ENCODE assay signal across 14 cellular contexts in the genomic region with DNA sequence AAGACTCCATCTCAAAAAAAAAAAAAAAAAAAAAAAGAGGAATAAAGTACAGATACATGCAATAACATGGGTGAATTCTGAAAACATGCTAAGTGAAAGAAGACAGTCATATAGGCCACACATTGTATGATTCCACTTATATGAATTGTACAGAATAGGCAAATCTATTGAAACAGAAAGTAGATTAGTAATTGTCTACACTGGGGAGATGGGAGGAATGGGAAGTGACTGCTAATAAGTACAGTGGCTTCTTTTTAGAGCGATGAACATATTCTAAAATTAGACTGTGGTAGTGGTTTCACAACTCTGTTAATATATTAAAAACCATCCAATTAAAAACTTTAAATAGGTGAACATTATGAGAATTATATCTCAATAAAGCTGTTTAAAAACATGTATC.
DNase-seq lines count a peak whose midpoint lies in the region; ATAC-seq and TF ChIP-seq lines count a peak whose summit lies in the region.
"Had no signal": no experiment of that assay in that cellular context is flagged by ENCODE, and none has a peak within 500 bp of the region (broad histone marks: within the 10 kb centered on the region; RNA-seq: fewer than 3 reads in every experiment).

No MANE protein-coding gene starts in this region.

- H3K27ac ChIP-seq in breast epithelium, result peak overlapping the region; percentile 57 to 59
- peak overlapping the region; percentile 45 for H3K27ac ChIP-seq in subcutaneous abdominal adipose tissue (ENCODE audit: low read depth, low read length)
- H3K27ac ChIP-seq: cardiac muscle cell had no signal

- in situ Hi-C loops in ACHN (cut with HindIII; ENCODE audit: low pct_ligation_motif_present, low pct_unique_long_range_greater_than_20kb, low sequenced_read_pairs), result no loop called here

- H3K4me3 ChIP-seq in breast epithelium (no peak overlapping the region), subcutaneous abdominal adipose tissue (ENCODE audit: low read depth in 1 of 5, low read length in 5 of 5) (no peak overlapping the region)
- H3K4me3 ChIP-seq: cardiac muscle cell had no signal

- no peak overlapping the region for H3K9ac ChIP-seq in subcutaneous abdominal adipose tissue (ENCODE audit: low read length in 5 of 5)

- intact Hi-C loops in breast epithelium (cut with DNase I; ENCODE audit: low total_unique reads), result no loop called here

- DNase-seq in breast epithelium (ENCODE audit: low spot score in 2 of 2) (no peak), NCI-H345 (lab: John Stamatoyannopoulos, UW) (no peak), NCI-H1417 treated with DMSO at 0.1 percent for 48 hours (lab: John Stamatoyannopoulos, UW) (no peak), ACHN (no peak)
- DNase-seq: activated CD4-positive, alpha-beta T cell treated with anti-CD3 and anti-CD28 coated beads, Interleukin-2, amount 50 U/mL, for 4 hours; activated effector memory CD4-positive, alpha-beta T cell treated with anti-CD3 and anti-CD28 coated beads, Interleukin-2, amount 50 U/mL, for 16 hours; CD4-positive, alpha-beta T cell; naive thymus-derived CD8-positive, alpha-beta T cell; NCI-H526 had no signal

- TF ChIP-seq CTCF in breast epithelium (IDR thresholded peaks at IDR 0.05), result no peak

- TF ChIP-seq POLR2A in breast epithelium (IDR thresholded peaks at IDR 0.05), result no peak

- H3K27me3 ChIP-seq in breast epithelium (no peaks in the 10 kb centered on the region), subcutaneous abdominal adipose tissue (ENCODE audit: control insufficient read depth in 5 of 5, insufficient read depth in 4 of 5, low read length in 5 of 5) (no peaks in the 10 kb centered on the region)
- H3K27me3 ChIP-seq: cardiac muscle cell had no signal

- ATAC-seq in GM19395 (IDR thresholded peaks at IDR 0.05; ENCODE audit: unreplicated experiment), result peak; percentile 50
- peak; percentile 55 for ATAC-seq in HG03060 (IDR thresholded peaks at IDR 0.05; ENCODE audit: low read depth, unreplicated experiment)
- no peak for ATAC-seq in GM19328 (IDR thresholded peaks at IDR 0.05; ENCODE audit: unreplicated experiment)
- ATAC-seq: naive thymus-derived CD8-positive, alpha-beta T cell had no signal

- H3K36me3 ChIP-seq in breast epithelium (no peaks in the 10 kb centered on the region), subcutaneous abdominal adipose tissue (ENCODE audit: control insufficient read depth in 5 of 5, insufficient read depth in 5 of 5, low read length in 5 of 5) (no peaks in the 10 kb centered on the region)
- H3K36me3 ChIP-seq: cardiac muscle cell had no signal

- no peaks in the 10 kb centered on the region for H3K4me1 ChIP-seq in breast epithelium
- H3K4me1 ChIP-seq in subcutaneous abdominal adipose tissue (ENCODE audit: control insufficient read depth in 5 of 5, insufficient read depth in 5 of 5, low read length in 5 of 5), result peaks cover 0 to 17% (median 0%) of the 10 kb centered on the region in 5 donors

- H3K9me3 ChIP-seq in breast epithelium (no peaks in the 10 kb centered on the region), subcutaneous abdominal adipose tissue (ENCODE audit: control insufficient read depth in 5 of 5, low read length in 5 of 5) (no peaks in the 10 kb centered on the region)
